ENCODE assay signal across 24 cellular contexts in the genomic region with DNA sequence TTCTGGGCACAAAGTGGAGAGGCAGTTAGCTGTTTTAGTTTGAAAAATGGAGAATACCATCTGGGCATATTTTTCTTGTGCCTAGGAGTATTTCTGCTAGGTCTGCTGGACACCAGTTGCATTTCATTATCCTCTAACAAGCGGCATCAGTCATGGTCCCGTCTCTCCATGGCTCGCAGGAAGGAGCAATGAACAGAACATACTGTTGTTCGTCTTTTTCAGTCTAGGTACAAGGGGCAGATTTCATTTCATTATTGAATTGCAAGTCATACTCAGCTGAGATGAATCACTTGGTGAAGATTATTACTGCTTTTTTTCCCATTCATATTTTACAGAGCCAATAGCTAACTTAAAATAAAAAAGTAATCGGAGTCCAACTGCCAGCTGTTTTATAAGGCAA.
"Had no signal": no experiment of that assay in that cellular context is flagged by ENCODE, and none has a peak within 500 bp of the region (broad histone marks: within the 10 kb centered on the region; RNA-seq: fewer than 3 reads in every experiment).

No MANE protein-coding gene starts in this region.

- H3K27ac ChIP-seq: left lung, lower lobe of right lung, ovary, prostate gland, right lobe of liver, stomach, testis, thyroid gland, transverse colon, upper lobe of left lung had no signal

- H3K27me3 ChIP-seq: left lung, ovary, stomach, testis, thyroid gland, transverse colon, upper lobe of left lung had no signal

- H3K9me3 ChIP-seq: left lung, lower lobe of right lung, ovary, prostate gland, right lobe of liver, stomach, testis, thyroid gland, transverse colon, upper lobe of left lung had no signal

- H3K36me3 ChIP-seq: left lung, lower lobe of right lung, ovary, prostate gland, right lobe of liver, stomach, thyroid gland, transverse colon, upper lobe of left lung had no signal

- H3K4me2 ChIP-seq: smooth muscle cell had no signal

- DNase-seq: hypothalamus; immature natural killer cell; kidney; left colon; left lung; lower lobe of right lung; mammary epithelial cell; mesendoderm; naive B cell; natural killer cell; nephron progenitor cell; ovary; right lobe of liver; stimulated activated CD4-positive, alpha-beta T cell treated with anti-CD3 and anti-CD28 coated beads, Interleukin-1b, Interleukin-23, amount 100 ng/mL, for 48 hours; stimulated activated CD4-positive, alpha-beta T cell treated with anti-CD3 and anti-CD28 coated beads, Interleukin-4, amount 100 ng/mL, for 1 hour; stimulated activated naive B cell treated with anti-CD40 and anti-IgM and Interleukin-4, amounts not matched to agents 10 μg/mL and 1 μg/mL and 100 μg/mL, for 72 hours; stimulated activated naive CD8-positive, alpha-beta T cell treated with anti-CD3 and anti-CD28 coated beads, Interleukin-15, Interleukin-2, amounts not matched to agents 100 U/mL and 50 U/mL, for 24 hours; stomach; testis; thyroid gland; transverse colon; upper lobe of left lung had no signal

- H3K4me1 ChIP-seq: left lung, lower lobe of right lung, prostate gland, right lobe of liver, stomach, testis, thyroid gland, transverse colon, upper lobe of left lung had no signal

- H3K4me3 ChIP-seq: left lung, lower lobe of right lung, ovary, prostate gland, right lobe of liver, smooth muscle cell, stomach, testis, thyroid gland, transverse colon, upper lobe of left lung had no signal
